6 cellular contexts compared by ENCODE assay signal in the genomic region with DNA sequence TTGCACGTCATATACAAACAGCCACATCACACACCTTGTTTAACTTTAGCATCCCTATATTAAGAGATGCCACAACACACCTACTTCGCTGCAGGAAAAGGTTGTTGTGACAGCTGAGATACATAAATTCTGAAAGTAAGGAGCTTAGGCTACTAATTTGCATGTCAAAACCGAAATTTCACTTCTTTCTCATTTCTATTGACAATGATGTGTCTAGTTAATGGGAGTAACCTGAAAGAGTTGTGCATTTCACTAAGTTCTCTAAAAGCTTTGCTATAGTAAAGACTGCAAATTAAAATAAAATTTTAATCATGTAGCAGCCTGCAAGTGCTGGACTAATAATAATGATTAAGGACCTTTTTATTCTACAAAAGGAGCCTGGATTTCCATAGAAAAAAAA.
"Had no signal": no experiment of that assay in that cellular context is flagged by ENCODE, and none has a peak within 500 bp of the region (broad histone marks: within the 10 kb centered on the region; RNA-seq: fewer than 3 reads in every experiment).

No MANE protein-coding gene starts in this region.

- H3K9ac ChIP-seq: KMS-11 had no signal

- H3K4me3 ChIP-seq: K562 had no signal

- DNase-seq: GOT3, H7, HCEC 1CT, IMR-90 had no signal

- H3K4me2 ChIP-seq: KMS-11 had no signal

- ATAC-seq: K562 had no signal

- H3K27ac ChIP-seq: KMS-11 had no signal
